Comparison of ENCODE assay signal across 11 cellular contexts in the genomic region with DNA sequence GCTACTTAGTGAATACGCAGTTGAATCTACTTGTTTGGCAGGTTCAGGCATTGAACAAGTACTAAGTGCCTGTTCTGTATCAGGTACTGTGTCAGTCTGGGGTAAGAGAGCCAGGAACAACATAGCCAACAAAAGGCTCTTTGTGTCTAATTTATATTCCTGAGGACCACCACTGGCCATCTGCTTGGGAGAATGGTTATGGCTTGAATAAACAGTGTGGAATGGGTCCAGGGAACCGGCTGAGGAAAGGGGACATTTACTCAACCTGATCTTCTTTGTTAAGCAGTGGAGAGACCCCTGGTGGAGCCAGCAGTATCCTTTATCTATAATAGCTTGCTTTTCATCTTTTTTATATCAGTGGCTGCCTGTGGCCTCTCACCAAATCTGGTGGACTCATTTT. TPM values are rescaled to one million over a fixed set of nuclear protein-coding genes. Genes with fewer than 3 reads are reported as not detected.
DNase-seq lines count a peak whose midpoint lies in the region; ATAC-seq, FAIRE-seq and TF ChIP-seq lines count a peak whose summit lies in the region.
"Had no signal": no experiment of that assay in that cellular context is flagged by ENCODE, and none has a peak within 500 bp of the region (broad histone marks: within the 10 kb centered on the region; RNA-seq: fewer than 3 reads in every experiment).

No MANE protein-coding gene starts in this region.

- no peak for TF ChIP-seq POLR2A in HepG2 (IDR thresholded peaks at IDR 0.05; ENCODE audit: insufficient read depth in 1 of 2, low read depth in 2 of 2, low read length in 2 of 2)
- no peak for TF ChIP-seq POLR2A in right lobe of liver (IDR thresholded peaks at IDR 0.05)

- BruUV-seq in HepG2 (replicated peaks; lab: Mats Ljungman, UMichigan): no TSS peak

- DNase-seq in HepG2 (ENCODE audit: low spot score) (peak; percentile 20), right lobe of liver (no peak), epithelial cell of proximal tubule (ENCODE audit: low read depth) (no peak), SKM-1 (lab: John Stamatoyannopoulos, UW; ENCODE audit: unreplicated experiment) (no peak), NCI-H2107 (lab: John Stamatoyannopoulos, UW) (no peak)
- no peak for DNase-seq in stimulated activated naive CD8-positive, alpha-beta T cell treated with anti-CD3 and anti-CD28 coated beads, Interleukin-15, Interleukin-2, amounts not matched to agents 100 U/mL and 50 U/mL, for 24 hours
- no peak for DNase-seq in stimulated activated CD4-positive, alpha-beta T cell treated with anti-CD3 and anti-CD28 coated beads, Interleukin-4, amount 100 ng/mL, for 24 hours
- DNase-seq: C1 segment of cervical spinal cord, T-helper 2 cell had no signal

- H3K27me3 ChIP-seq in HepG2 (ENCODE audit: control insufficient read depth in 1 of 2, insufficient read depth in 2 of 2, low read length in 2 of 2) (no peaks in the 10 kb centered on the region), right lobe of liver (no peaks in the 10 kb centered on the region), OCI-LY1 (ENCODE audit: insufficient read depth, low read length) (no peaks in the 10 kb centered on the region)

- TF ChIP-seq EP300 in HepG2 (IDR thresholded peaks at IDR 0.05; ENCODE audit: low read depth in 2 of 2, low read length in 2 of 2) (no peak), HepG2 (CRISPR knock-in tag; IDR thresholded peaks at IDR 0.05; ENCODE audit: borderline replicate concordance) (no peak)

- H2AFZ ChIP-seq in HepG2 (ENCODE audit: low read length) (no peak overlapping the region), OCI-LY1 (ENCODE audit: low read length) (no peak overlapping the region)

- H3K9me3 ChIP-seq in HepG2 (ENCODE audit: low read length): no peaks in the 10 kb centered on the region
- no peaks in the 10 kb centered on the region for H3K9me3 ChIP-seq in right lobe of liver
- H3K9me3 ChIP-seq in OCI-LY1 (ENCODE audit: low read length): no peaks in the 10 kb centered on the region

- peaks cover 40% of the 10 kb centered on the region for H3K4me1 ChIP-seq in HepG2 (ENCODE audit: insufficient read depth, low read length)
- H3K4me1 ChIP-seq in right lobe of liver: peaks cover 0 to 17% (median 0%) of the 10 kb centered on the region in 4 donors
- H3K4me1 ChIP-seq in OCI-LY1 (ENCODE audit: insufficient read depth, low read length, severe bottlenecking): no peaks in the 10 kb centered on the region

- H3K36me3 ChIP-seq in HepG2 (replicated peaks in 1 of 2; ENCODE audit: control insufficient read depth in 1 of 2, insufficient read depth in 2 of 2, low read length in 2 of 2) (no peaks in the 10 kb centered on the region), right lobe of liver (no peaks in the 10 kb centered on the region), OCI-LY1 (ENCODE audit: insufficient read depth, low read length) (no peaks in the 10 kb centered on the region)

- no peak for ATAC-seq in HepG2
- ATAC-seq in right lobe of liver: no peak
- no peak for ATAC-seq in stimulated activated naive CD8-positive, alpha-beta T cell treated with anti-CD3 and anti-CD28 coated beads, Interleukin-15, Interleukin-2, amounts not matched to agents 100 U/mL and 50 U/mL, for 24 hours
- ATAC-seq: stimulated activated memory B cell treated with anti-CD40 and anti-IgM and Interleukin-4, amounts not matched to agents 10 μg/mL and 1 μg/mL and 100 μg/mL, for 72 hours had no signal

- no peak for TF ChIP-seq RAD21 in HepG2 (CRISPR knock-in tag; IDR thresholded peaks at IDR 0.05)

- POLR2A ChIA-PET in HepG2 (lab: Yijun Ruan, JAX): no interaction called here

- H3K27ac ChIP-seq in HepG2 (ENCODE audit: extremely low read length, insufficient read depth, low read length) (no peak overlapping the region), right lobe of liver (no peak overlapping the region), OCI-LY1 (ENCODE audit: low read depth, low read length, poor library complexity, severe bottlenecking) (no peak overlapping the region)

- no peaks in the 10 kb centered on the region for H3F3A ChIP-seq in OCI-LY1 (ENCODE audit: insufficient read depth, low read length)

- in situ Hi-C loops in HepG2 (cut with HindIII; ENCODE audit: extremely low pct_ligation_motif_present, low pct_unique_long_range_greater_than_20kb): no loop called here

- CTCF ChIA-PET in HepG2 (lab: Yijun Ruan, JAX; ENCODE audit: low intra/inter-chr PET ratio, low total read pairs): no interaction called here

- TF ChIP-seq CTCF in HepG2 (CRISPR knock-in tag; IDR thresholded peaks at IDR 0.05) (0 out of 2 replicates have a peak, but pooled peaks have one; percentile 9), right lobe of liver (IDR thresholded peaks at IDR 0.05) (no peak), OCI-LY1 (IDR thresholded peaks at IDR 0.05; ENCODE audit: low read length) (peak; percentile 31; the same call in 1 of the 2 replicates), epithelial cell of proximal tubule (conservative IDR thresholded peaks at IDR 0.05; ENCODE audit: low read depth, low read length) (peak; percentile 22)

- WGBS in HepG2 (ENCODE audit: low lambda C conversion rate): 66% methylated on average over 2 of the region's 2 CpGs
- 50% methylated on average over 2 of the region's 2 CpGs for WGBS in right lobe of liver (ENCODE audit: insufficient coverage, low coverage, low lambda C conversion rate, missing lambda C conversion rate)

- intact Hi-C loops in HepG2 (cut with micrococcal nuclease; ENCODE audit: unreplicated experiment) (no loop called here), right lobe of liver (cut with DNase I) (no loop called here)

- no peaks in the 10 kb centered on the region for H3K9me2 ChIP-seq in OCI-LY1 (ENCODE audit: low read depth, low read length)

- H3K4me2 ChIP-seq in HepG2 (ENCODE audit: low read depth, low read length) (no peak overlapping the region), OCI-LY1 (ENCODE audit: low read length) (no peak overlapping the region)

- H3K4me3 ChIP-seq in HepG2 (replicated peaks in 1 of 3; ENCODE audit: insufficient read depth in 1 of 3, low read depth in 2 of 3, low read length in 3 of 3) (no peak overlapping the region), right lobe of liver (no peak overlapping the region), OCI-LY1 (ENCODE audit: low read depth, low read length, poor library complexity, severe bottlenecking) (no peak overlapping the region), epithelial cell of proximal tubule (ENCODE audit: low read depth, low read length) (no peak overlapping the region)

- FAIRE-seq in HepG2 (lab: Jason Lieb, UNC): peak; percentile 44

- H3K79me2 ChIP-seq in HepG2 (ENCODE audit: insufficient read depth, low read length) (peaks cover 7% of the 10 kb centered on the region), OCI-LY1 (ENCODE audit: insufficient read depth, low read length) (0 out of 2 replicates have a peak, but pooled peaks cover 3% of the 10 kb centered on the region)

- no peaks in the 10 kb centered on the region; the same call in 1 of the 2 replicates for H4K20me1 ChIP-seq in HepG2 (ENCODE audit: insufficient read depth, low read length)
- no peaks in the 10 kb centered on the region for H4K20me1 ChIP-seq in OCI-LY1 (ENCODE audit: insufficient read depth, low read length)

- no peak overlapping the region for H3K9ac ChIP-seq in HepG2 (ENCODE audit: insufficient read depth, low read depth, low read length)
- no peak overlapping the region for H3K9ac ChIP-seq in OCI-LY1 (ENCODE audit: low read length)

TF ChIP-seq in HepG2, 621 proteins besides CTCF, POLR2A, EP300 and RAD21:
- no peak for TF ChIP-seq SRSF1 (optimal IDR thresholded peaks at IDR 0.05; ENCODE audit: low read depth, low read length)
- TF ChIP-seq ZMYM3 (CRISPR knock-in tag; IDR thresholded peaks at IDR 0.05): peak; percentile 58; the same call in 1 of the 2 replicates

RNA-seq across cellular contexts. Expression of a gene that starts 38.6 kb away (rescaled TPM):
- 63.8 and 74.2 TPM in 2 replicates for total RNA-seq in HepG2 (2016; rRNA removed; fragmentation: Illumina TruSeq; extraction: Trizol)
- total RNA-seq in HepG2 (2016; cell fraction: cytosol; rRNA removed; fragmentation: Illumina TruSeq; extraction: Trizol; ENCODE audit: low read depth): 12.8 and 14.5 TPM in 2 replicates
- 68.2 and 72.7 TPM in 2 replicates for total RNA-seq in HepG2 (2016; cell fraction: insoluble cytoplasmic fraction; rRNA removed; fragmentation: Illumina TruSeq; extraction: Trizol)
- total RNA-seq in HepG2 (2016; cell fraction: membrane; rRNA removed; fragmentation: Illumina TruSeq; extraction: Trizol): 20.9 and 24.0 TPM in 2 replicates
- total RNA-seq in HepG2 (2016; cell fraction: nucleus; rRNA removed; fragmentation: Illumina TruSeq; extraction: Trizol): 62.3 and 62.8 TPM in 2 replicates
- 24.9 and 27.5 TPM in 2 replicates for polyA plus RNA-seq in HepG2 (2011; rRNA removed)
- 17.0 and 21.5 TPM in 2 replicates for polyA plus RNA-seq in HepG2 (2011; cell fraction: cytosol; rRNA removed)
- polyA plus RNA-seq in HepG2 (2011; cell fraction: nucleus; rRNA removed): 39.4 and 40.1 TPM in 2 replicates
- polyA plus RNA-seq in HepG2 (2012): 14.9 and 20.3 TPM in 2 replicates
- polyA plus RNA-seq in HepG2 (2016; cell fraction: cytosol; fragmentation: Illumina TruSeq; extraction: Trizol; ENCODE audit: low read depth): 5.0 TPM in 2 replicates
- 55.4 and 66.7 TPM in 2 replicates for polyA plus RNA-seq in HepG2 (2016; cell fraction: insoluble cytoplasmic fraction; fragmentation: Illumina TruSeq; extraction: Trizol; ENCODE audit: low read depth)
- 9.3 and 9.6 TPM in 2 replicates for polyA plus RNA-seq in HepG2 (2016; cell fraction: membrane; fragmentation: Illumina TruSeq; extraction: Trizol; ENCODE audit: low read depth)
- 97.7 and 110 TPM in 2 replicates for polyA plus RNA-seq in HepG2 (2016; cell fraction: nucleus; fragmentation: Illumina TruSeq; extraction: Trizol; ENCODE audit: insufficient read depth, low read depth)
- polyA minus RNA-seq in HepG2 (2011; rRNA and poly(A)+ RNA removed; ENCODE audit: low replicate concordance): 28.7 and 165 TPM in 2 replicates
- polyA minus RNA-seq in HepG2 (2011; cell fraction: cytosol; rRNA and poly(A)+ RNA removed): 21.2 and 31.5 TPM in 2 replicates
- 51.8 and 52.0 TPM in 2 replicates for polyA minus RNA-seq in HepG2 (2011; cell fraction: nucleus; rRNA and poly(A)+ RNA removed)
- 10 to 100 TPM in 5 of 6 experiments, 1 to 10 TPM in 1; 9.3 to 15.9 (median 13.3) TPM for total RNA-seq in right lobe of liver
- 22.4 and 60.8 TPM in 2 replicates for total RNA-seq in epithelial cell of proximal tubule

Comparison
In these comparisons a context has a peak if more than half of its experiments do, and no peak if none do; other contexts are left out.
1. CTCF ChIP-seq: peak in HepG2 (single experiment), OCI-LY1 (single experiment) and epithelial cell of proximal tubule (single experiment); none in right lobe of liver (0 of 4).